In genomic region chr6:89217308-89217999, GRCh38 we compare ENCODE assay signal across 1 cellular context.
TF ChIP-seq lines count a peak whose summit lies in the region.

Gene GABRR1, minus strand, starts transcription at chr6:89217358. Its CDS starts 36 bp downstream, at chr6:89217322.

TF ChIP-seq in WTC11, 78 proteins besides CTCF, POLR2A, EP300 and RAD21 (continued from another document):
- TF ChIP-seq NFE2L1 (CRISPR knock-in tag; IDR thresholded peaks at IDR 0.05): no peak
TF ChIP-seq in WTC11: peak in this region for 0.
